In genomic region chr3:25018909-25019308, GRCh38 we compare ENCODE assay signal across 29 cellular contexts.
"Had no signal": no experiment of that assay in that cellular context is flagged by ENCODE, and none has a peak within 500 bp of the region (broad histone marks: within the 10 kb centered on the region; RNA-seq: fewer than 3 reads in every experiment).

No MANE protein-coding gene starts in this region.

- H3K4me1 Mint-ChIP-seq: natural killer cell; nephron; stimulated activated memory B cell treated with anti-CD40 and anti-IgM and Interleukin-4, amounts not matched to agents 10 μg/mL and 1 μg/mL and 100 μg/mL, for 72 hours; stimulated activated naive CD8-positive, alpha-beta T cell treated with anti-CD3 and anti-CD28 coated beads, Interleukin-15, amount 100 ng/mL, for 72 hours had no signal

- H3K9me3 Mint-ChIP-seq: natural killer cell; nephron; neural progenitor cell; stimulated activated memory B cell treated with anti-CD40 and anti-IgM and Interleukin-4, amounts not matched to agents 10 μg/mL and 1 μg/mL and 100 μg/mL, for 72 hours; type B pancreatic cell had no signal

- H3K36me3 Mint-ChIP-seq: natural killer cell; neural progenitor cell; stimulated activated memory B cell treated with anti-CD40 and anti-IgM and Interleukin-4, amounts not matched to agents 10 μg/mL and 1 μg/mL and 100 μg/mL, for 72 hours; type B pancreatic cell had no signal

- ATAC-seq: natural killer cell; psoas muscle; right cardiac atrium; right lobe of liver; stimulated activated memory B cell treated with anti-CD40 and anti-IgM and Interleukin-4, amounts not matched to agents 10 μg/mL and 1 μg/mL and 100 μg/mL, for 72 hours; stimulated activated naive CD8-positive, alpha-beta T cell treated with anti-CD3 and anti-CD28 coated beads, Interleukin-15, amount 100 ng/mL, for 72 hours; stimulated activated naive CD8-positive, alpha-beta T cell treated with anti-CD3 and anti-CD28 coated beads, Interleukin-15, Interleukin-2, amounts not matched to agents 100 U/mL and 50 U/mL, for 24 hours; upper lobe of right lung had no signal

- H3K27me3 Mint-ChIP-seq: progenitor cell of endocrine pancreas; stimulated activated memory B cell treated with anti-CD40 and anti-IgM and Interleukin-4, amounts not matched to agents 10 μg/mL and 1 μg/mL and 100 μg/mL, for 72 hours; stimulated activated naive CD8-positive, alpha-beta T cell treated with anti-CD3 and anti-CD28 coated beads, Interleukin-15, amount 100 ng/mL, for 72 hours; type B pancreatic cell had no signal

- DNase-seq: natural killer cell; occipital lobe; ovary; posterior cingulate gyrus; psoas muscle; right cardiac atrium; right lobe of liver; sigmoid colon; small intestine; stimulated activated CD4-positive, alpha-beta T cell treated with anti-CD3 and anti-CD28 coated beads, Interleukin-15, amount 100 ng/mL, for 24 hours; stimulated activated CD4-positive, alpha-beta T cell treated with anti-CD3 and anti-CD28 coated beads, Interleukin-2, amount 100 ng/mL, for 24 hours; stimulated activated CD4-positive, alpha-beta T cell treated with anti-CD3 and anti-CD28 coated beads, Interleukin-2, amount 100 ng/mL, for 48 hours; stimulated activated CD4-positive, alpha-beta T cell treated with anti-CD3 and anti-CD28 coated beads, Interleukin-4, amount 100 ng/mL, for 4 hours; stimulated activated CD8-positive, alpha-beta memory T cell treated with anti-CD3 and anti-CD28 coated beads, Interleukin-4, amount 100 ng/mL, for 48 hours; stimulated activated naive CD4-positive, alpha-beta T cell; stimulated activated naive CD8-positive, alpha-beta T cell treated with anti-CD3 and anti-CD28 coated beads, Interleukin-15, amount 100 ng/mL, for 72 hours; stimulated activated naive CD8-positive, alpha-beta T cell treated with anti-CD3 and anti-CD28 coated beads, Interleukin-15, Interleukin-2, amounts not matched to agents 100 U/mL and 50 U/mL, for 24 hours; substantia nigra; testis; tibial artery; transverse colon; upper lobe of right lung; uterus had no signal

- H3K4me3 ChIP-seq: neural progenitor cell, ovary, psoas muscle, right lobe of liver, sigmoid colon, suprapubic skin, testis, tibial artery, transverse colon, upper lobe of right lung, uterus had no signal

- H3K27ac Mint-ChIP-seq: natural killer cell; nephron; neural progenitor cell; progenitor cell of endocrine pancreas; stimulated activated memory B cell treated with anti-CD40 and anti-IgM and Interleukin-4, amounts not matched to agents 10 μg/mL and 1 μg/mL and 100 μg/mL, for 72 hours; stimulated activated naive CD8-positive, alpha-beta T cell treated with anti-CD3 and anti-CD28 coated beads, Interleukin-15, amount 100 ng/mL, for 72 hours; type B pancreatic cell had no signal

- H3K4me3 Mint-ChIP-seq: natural killer cell; nephron; neural progenitor cell; stimulated activated memory B cell treated with anti-CD40 and anti-IgM and Interleukin-4, amounts not matched to agents 10 μg/mL and 1 μg/mL and 100 μg/mL, for 72 hours; stimulated activated naive CD8-positive, alpha-beta T cell treated with anti-CD3 and anti-CD28 coated beads, Interleukin-15, amount 100 ng/mL, for 72 hours; type B pancreatic cell had no signal

- FAIRE-seq: small intestine had no signal
